18 cellular contexts compared by ENCODE assay signal in genomic region chr6:56944651-56945050, GRCh38. TPM values are rescaled to one million over a fixed set of nuclear protein-coding genes. Genes with fewer than 3 reads are reported as not detected.
"Had no signal": no experiment of that assay in that cellular context is flagged by ENCODE, and none has a peak within 500 bp of the region (broad histone marks: within the 10 kb centered on the region; RNA-seq: fewer than 3 reads in every experiment).

No MANE protein-coding gene starts in this region.

- H3K27ac ChIP-seq: ascending aorta, epithelial cell of prostate, lower lobe of right lung, spleen, tibial nerve had no signal

- H3K4me3 ChIP-seq: ascending aorta, lower lobe of right lung, spleen, tibial nerve had no signal

- H3K27me3 ChIP-seq: ascending aorta, spleen, tibial nerve had no signal

- ATAC-seq: activated CD4-positive, alpha-beta T cell treated with anti-CD3 and anti-CD28 coated beads for 36 hours; left lobe of liver; lower lobe of right lung; natural killer cell treated with Interleukin-12 subunit alpha and Interleukin-12 subunit beta and Interleukin-15 and Interleukin-18, amount 100 ng/mL, for 72 hours; right cardiac atrium had no signal

- H3K36me3 ChIP-seq: ascending aorta, lower lobe of right lung, spleen, tibial nerve had no signal

- DNase-seq: activated CD4-positive, alpha-beta T cell treated with anti-CD3 and anti-CD28 coated beads for 36 hours; activated CD4-positive, CD25-positive, alpha-beta regulatory T cell; activated effector memory CD4-positive, alpha-beta T cell treated with Interleukin-2 at 50 U/mL for 16 hours; activated naive CD4-positive, alpha-beta T cell treated with Interleukin-2 at 50 U/mL for 16 hours; activated naive CD8-positive, alpha-beta T cell treated with anti-CD3 and anti-CD28 coated beads for 36 hours; effector CD4-positive, alpha-beta T cell; kidney glomerular epithelial cell; lower lobe of right lung; mesendoderm; right cardiac atrium; spleen; stimulated activated naive CD4-positive, alpha-beta T cell treated with Interleukin-2 at 50 U/mL for 16 hours; T-helper 2 cell had no signal

- H3K4me1 ChIP-seq: ascending aorta, lower lobe of right lung, spleen, tibial nerve had no signal

RNA-seq across cellular contexts. Expression of gene BEND6, which starts 10.3 kb away (rescaled TPM):
- total RNA-seq: activated CD4-positive, alpha-beta T cell treated with anti-CD3 and anti-CD28 coated beads for 36 hours; activated naive CD8-positive, alpha-beta T cell treated with anti-CD3 and anti-CD28 coated beads for 36 hours; left lobe of liver had no signal
